9 cellular contexts compared by ENCODE assay signal in genomic region chrX:155611302-155611701, GRCh38. TPM values are rescaled to one million over a fixed set of nuclear protein-coding genes. Genes with fewer than 3 reads are reported as not detected.
DNase-seq lines count a peak whose midpoint lies in the region; ATAC-seq and TF ChIP-seq lines count a peak whose summit lies in the region.
"Had no signal": no experiment of that assay in that cellular context is flagged by ENCODE, and none has a peak within 500 bp of the region (broad histone marks: within the 10 kb centered on the region; RNA-seq: fewer than 3 reads in every experiment).

No MANE protein-coding gene starts in this region.

- ATAC-seq in body of pancreas (no peak), naive B cell (ENCODE audit: low read depth in 2 of 2) (peak; percentile 49 to 50), GM18505 (IDR thresholded peaks at IDR 0.05; ENCODE audit: unreplicated experiment) (no peak)
- ATAC-seq: esophagus mucosa had no signal

- H3K36me3 ChIP-seq in body of pancreas (replicated peaks in 1 of 2; ENCODE audit: insufficient read depth in 1 of 2, low read depth in 2 of 2) (no peaks in the 10 kb centered on the region), Caco-2 (ENCODE audit: control insufficient read depth, insufficient read depth, low read length) (no peaks in the 10 kb centered on the region)

- 7 to 17% methylated on average over 1 of the region's 2 CpGs for WGBS in body of pancreas, 2 donors

- intact Hi-C loops in body of pancreas (cut with DNase I): no loop called here
- intact Hi-C loops in Caco-2 (cut with micrococcal nuclease; ENCODE audit: unreplicated experiment): no loop called here

- H3K27me3 ChIP-seq in body of pancreas: no peaks in the 10 kb centered on the region
- H3K27me3 ChIP-seq in Caco-2 (replicated peaks; ENCODE audit: control insufficient read depth, insufficient read depth, low read length): no peaks in the 10 kb centered on the region

- H3K4me3 ChIP-seq in AG10803 (ENCODE audit: low read length) (peak overlapping the region; percentile 79), body of pancreas (no peak overlapping the region), Caco-2 (ENCODE audit: low read depth, low read length) (no peak overlapping the region)

- no peaks in the 10 kb centered on the region for H3K27me3 Mint-ChIP-seq in HFFc6 (ENCODE audit: insufficient read depth)
- H3K27me3 Mint-ChIP-seq in naive B cell: no peaks in the 10 kb centered on the region
- H3K27me3 Mint-ChIP-seq in Caco-2 (ENCODE audit: insufficient read depth, unreplicated experiment): no peaks in the 10 kb centered on the region

- H3K4me3 Mint-ChIP-seq in HFFc6: peak overlapping the region; percentile 96
- H3K4me3 Mint-ChIP-seq in naive B cell: peak overlapping the region; percentile 84 to 96 (median 92)
- H3K4me3 Mint-ChIP-seq in Caco-2 (ENCODE audit: unreplicated experiment): no peak overlapping the region

- POLR2A ChIA-PET in Caco-2 (lab: Charles Lee): no interaction called here

- H3K36me3 Mint-ChIP-seq in HFFc6 (ENCODE audit: low read depth): peaks cover 10% of the 10 kb centered on the region; the same call in 1 of the 2 replicates
- H3K36me3 Mint-ChIP-seq in naive B cell: peaks cover 0 to 12% of the 10 kb centered on the region in 2 donors
- no peaks in the 10 kb centered on the region for H3K36me3 Mint-ChIP-seq in Caco-2 (ENCODE audit: insufficient read depth, unreplicated experiment)

- TF ChIP-seq CTCF in AG10803 (conservative IDR thresholded peaks at IDR 0.05; ENCODE audit: low read length) (no peak), HFFc6 (IDR thresholded peaks at IDR 0.05) (no peak), body of pancreas (IDR thresholded peaks at IDR 0.05) (no peak), Caco-2 (IDR thresholded peaks at IDR 0.05; ENCODE audit: insufficient read depth in 1 of 2, low read depth in 1 of 2, low read length in 1 of 2, severe bottlenecking in 1 of 2, unreplicated experiment in 1 of 2) (no peak)

- H3K4me1 Mint-ChIP-seq in HFFc6 (ENCODE audit: low read depth): 0 out of 2 replicates have a peak, but pooled peaks cover 7% of the 10 kb centered on the region
- H3K4me1 Mint-ChIP-seq in naive B cell: peaks cover 3 to 33% (median 24%) of the 10 kb centered on the region in 3 donors
- H3K4me1 Mint-ChIP-seq in Caco-2 (ENCODE audit: low read depth, unreplicated experiment): no peaks in the 10 kb centered on the region

- H3K27ac ChIP-seq in body of pancreas: peak overlapping the region in 3 of 4 donors; percentile 86 to 91 (median 89)

- H3K4me1 ChIP-seq in body of pancreas (peaks cover 6% of the 10 kb centered on the region), Caco-2 (no peaks in the 10 kb centered on the region)

- TF ChIP-seq POLR2A in body of pancreas (IDR thresholded peaks at IDR 0.05): no peak
- TF ChIP-seq POLR2A in GM18505 (IDR thresholded peaks at IDR 0.05; ENCODE audit: borderline replicate concordance, extremely low read depth, insufficient read depth, insufficient read length): no peak

- no TSS peak for BruUV-seq in Caco-2 (replicated peaks; lab: Mats Ljungman, UMichigan)

- CTCF ChIA-PET in Caco-2 (lab: Charles Lee): no interaction called here

- no peaks in the 10 kb centered on the region for H3K9me3 Mint-ChIP-seq in HFFc6
- H3K9me3 Mint-ChIP-seq in naive B cell: peaks cover 0 to 18% (median 12%) of the 10 kb centered on the region in 7 donors
- peaks cover 6% of the 10 kb centered on the region for H3K9me3 Mint-ChIP-seq in Caco-2 (ENCODE audit: unreplicated experiment)

- H3K27ac Mint-ChIP-seq in HFFc6: peak overlapping the region; percentile 93
- H3K27ac Mint-ChIP-seq in naive B cell: peak overlapping the region in 5 of 6 donors; percentile 9 to 88 (median 86)
- H3K27ac Mint-ChIP-seq in Caco-2 (ENCODE audit: unreplicated experiment): no peak overlapping the region

- H3K9me3 ChIP-seq in body of pancreas (no peaks in the 10 kb centered on the region), Caco-2 (no peaks in the 10 kb centered on the region)

- no peak for DNase-seq in AG10803 (ENCODE audit: low read depth)
- no peak for DNase-seq in HFFc6
- no peak for DNase-seq in body of pancreas
- DNase-seq in naive B cell: peak; percentile 12
- no peak for DNase-seq in Kasumi-1 (lab: John Stamatoyannopoulos, UW)
- DNase-seq in Caco-2: no peak
- DNase-seq in HK-2 (ENCODE audit: unreplicated experiment): no peak

RNA-seq across cellular contexts. Expression of gene SPRY3, which starts 1.1 kb away (rescaled TPM):
- total RNA-seq in HFFc6 (2021; fragmentation: NEBNext Ultra II Directional; extraction: Animal tissue kit (Norgen Biotek cat#: 25700)): under 1 TPM; 0.25 to 0.55 (median 0.33) TPM
- total RNA-seq in body of pancreas (under 1 TPM; 0.66 to 0.78 TPM), Caco-2 (2022) (0.16 and 0.28 TPM in 2 replicates)
- polyA plus RNA-seq in naive B cell (ENCODE audit: low read depth in 6 of 6): under 1 TPM in 3 of 6 donors, not detected in 3; 0.05 to 0.08 (median 0.05) TPM

RNA-seq across cellular contexts. Expression of gene TMLHE, which starts 1.4 kb away (rescaled TPM):
- total RNA-seq in HFFc6 (2021; fragmentation: NEBNext Ultra II Directional; extraction: Animal tissue kit (Norgen Biotek cat#: 25700)): 10 to 100 TPM; 12.2 to 15.7 (median 13.2) TPM
- total RNA-seq in body of pancreas (10 to 100 TPM; 11.7 to 16.2 TPM), Caco-2 (2022) (12.4 and 14.0 TPM in 2 replicates)
- polyA plus RNA-seq in naive B cell (ENCODE audit: low read depth in 6 of 6): 10 to 100 TPM; 21.2 to 38.5 (median 28.8) TPM

Comparison
In these comparisons a context has a peak if more than half of its experiments do, and no peak if none do; other contexts are left out.
1. ATAC-seq: peak in naive B cell (2 of 2); none in body of pancreas (single experiment) and GM18505 (single experiment).